In the genomic region with DNA sequence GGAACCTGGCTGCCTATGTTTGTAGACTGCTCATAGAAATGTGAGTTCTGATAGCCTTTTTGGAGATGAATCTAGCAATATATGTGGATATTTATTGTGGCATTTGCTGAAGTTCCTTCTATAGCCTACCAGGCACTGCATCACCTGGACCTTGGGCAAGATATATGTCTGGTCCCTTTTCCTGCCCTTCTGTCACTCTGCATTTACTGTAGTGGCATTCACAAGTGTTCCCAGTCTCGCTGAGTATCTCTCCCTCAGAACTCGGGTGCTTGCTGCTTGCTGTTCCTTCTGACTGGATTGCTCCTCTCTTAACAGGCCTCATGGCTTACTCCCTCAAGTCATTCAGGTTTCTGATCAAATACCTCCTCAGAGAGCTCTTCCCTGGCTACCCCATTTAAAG, we compare ENCODE assay signal across 21 cellular contexts.
DNase-seq lines count a peak whose midpoint lies in the region; ATAC-seq, FAIRE-seq and TF ChIP-seq lines count a peak whose summit lies in the region.
"Had no signal": no experiment of that assay in that cellular context is flagged by ENCODE, and none has a peak within 500 bp of the region (broad histone marks: within the 10 kb centered on the region; RNA-seq: fewer than 3 reads in every experiment).

No MANE protein-coding gene starts in this region.

- H2AFZ ChIP-seq in OCI-LY1 (ENCODE audit: low read length) (0 out of 2 replicates have a peak overlapping the region, but pooled peaks have one; percentile 50), neuronal stem cell (ENCODE audit: low read length) (peak overlapping the region; percentile 15)
- H2AFZ ChIP-seq: parathyroid adenoma had no signal

- FAIRE-seq in HTR-8/SVneo (lab: Jason Lieb, UNC) = no peak
- FAIRE-seq: TTC549 had no signal

- H3K4me3 Mint-ChIP-seq in T-helper 1 cell treated with Interleukin-12 subunit alpha and Interleukin-12 subunit beta and Interleukin-4 antibody, amounts not matched to agents 30 μg/mL and 1 μg/mL, for 36 hours = peak overlapping the region; percentile 70
- peak overlapping the region; percentile 84 for H3K4me3 Mint-ChIP-seq in activated naive CD8-positive, alpha-beta T cell treated with anti-CD3 and anti-CD28 coated beads, Interleukin-2, amount 10 ng/mL, durations not matched to agents 7 days and 5 days

- H3K36me3 Mint-ChIP-seq in T-helper 1 cell treated with Interleukin-12 subunit alpha and Interleukin-12 subunit beta and Interleukin-4 antibody, amounts not matched to agents 30 μg/mL and 1 μg/mL, for 36 hours (ENCODE audit: low read depth) = peaks cover 23% of the 10 kb centered on the region
- peaks cover 26% of the 10 kb centered on the region for H3K36me3 Mint-ChIP-seq in activated naive CD8-positive, alpha-beta T cell treated with anti-CD3 and anti-CD28 coated beads, Interleukin-2, amount 10 ng/mL, durations not matched to agents 7 days and 5 days

- no peak overlapping the region for H3K14ac ChIP-seq in neuronal stem cell (ENCODE audit: low read length)

- H3K9ac ChIP-seq in OCI-LY1 (ENCODE audit: low read length) (no peak overlapping the region), neuronal stem cell (ENCODE audit: low read depth, low read length, poor library complexity) (no peak overlapping the region)
- H3K9ac ChIP-seq: BLaER1 treated with 17β-estradiol and CSF1 and Interleukin-3, amounts not matched to agents 10 nM and 100 nM; parathyroid adenoma had no signal

- H3K9me3 ChIP-seq in OCI-LY1 (ENCODE audit: low read length) = no peaks in the 10 kb centered on the region
- no peaks in the 10 kb centered on the region for H3K9me3 ChIP-seq in neuronal stem cell (replicated peaks in 1 of 2; ENCODE audit: control insufficient read depth in 2 of 2, insufficient read depth in 1 of 2, low read depth in 1 of 2, low read length in 2 of 2)
- H3K9me3 ChIP-seq in left lung = no peaks in the 10 kb centered on the region
- H3K9me3 ChIP-seq: adrenal gland; BLaER1 treated with 17β-estradiol and CSF1 and Interleukin-3, amounts not matched to agents 10 nM and 100 nM; mucosa of descending colon; tibial nerve had no signal

- no peaks in the 10 kb centered on the region for H3K36me3 ChIP-seq in OCI-LY1 (ENCODE audit: insufficient read depth, low read length)
- no peaks in the 10 kb centered on the region for H3K36me3 ChIP-seq in neuronal stem cell (replicated peaks in 1 of 2; ENCODE audit: control insufficient read depth in 2 of 2, insufficient read depth in 2 of 2, low read length in 2 of 2)
- no peaks in the 10 kb centered on the region for H3K36me3 ChIP-seq in left lung
- H3K36me3 ChIP-seq: adrenal gland; BLaER1 treated with 17β-estradiol and CSF1 and Interleukin-3, amounts not matched to agents 10 nM and 100 nM; tibial nerve had no signal

- WGBS in neuronal stem cell (ENCODE audit: extremely low coverage in 2 of 2, insufficient read length in 2 of 2, insufficient replicate concordance in 1 of 2), 2 donors = no CpG with 5 or more reads among the region's 2 CpGs

- H3F3A ChIP-seq in OCI-LY1 (ENCODE audit: insufficient read depth, low read length) = no peaks in the 10 kb centered on the region

- POLR2A ChIA-PET in activated naive CD8-positive, alpha-beta T cell treated with anti-CD3 and anti-CD28 coated beads, Interleukin-2, amount 10 ng/mL, durations not matched to agents 7 days and 5 days (lab: Charles Lee) = interaction anchor here (1.2 to 5.0 kb wide), 8 partner anchors 15 to 333 kb away, joined by 3 to 64 read pairs (median 8); a partner anchor contains a TSS

- H3K4me2 ChIP-seq in OCI-LY1 (ENCODE audit: low read length) (no peak overlapping the region), neuronal stem cell (ENCODE audit: insufficient read depth, low read length, poor library complexity, severe bottlenecking) (no peak overlapping the region)
- H3K4me2 ChIP-seq: BLaER1 treated with 17β-estradiol and CSF1 and Interleukin-3, amounts not matched to agents 10 nM and 100 nM had no signal

- TF ChIP-seq CTCF in OCI-LY1 (IDR thresholded peaks at IDR 0.05; ENCODE audit: low read length) (no peak), left lung (IDR thresholded peaks at IDR 0.05) (no peak)

- H3K79me2 ChIP-seq in OCI-LY1 (ENCODE audit: insufficient read depth, low read length) = no peaks in the 10 kb centered on the region
- H3K79me2 ChIP-seq: parathyroid adenoma had no signal

- no peaks in the 10 kb centered on the region for H3K27me3 ChIP-seq in OCI-LY1 (ENCODE audit: insufficient read depth, low read length)
- H3K27me3 ChIP-seq in neuronal stem cell (ENCODE audit: control insufficient read depth in 3 of 3, insufficient read depth in 3 of 3, low read depth in 1 of 3, low read length in 3 of 3) = no peaks in the 10 kb centered on the region
- H3K27me3 ChIP-seq in left lung = no peaks in the 10 kb centered on the region
- H3K27me3 ChIP-seq: adrenal gland; BLaER1 treated with 17β-estradiol and CSF1 and Interleukin-3, amounts not matched to agents 10 nM and 100 nM; tibial nerve had no signal

- no peaks in the 10 kb centered on the region for H3K9me2 ChIP-seq in OCI-LY1 (ENCODE audit: low read depth, low read length)

- no peaks in the 10 kb centered on the region for H4K20me1 ChIP-seq in OCI-LY1 (ENCODE audit: insufficient read depth, low read length)
- H4K20me1 ChIP-seq: BLaER1 treated with 17β-estradiol and CSF1 and Interleukin-3, amounts not matched to agents 10 nM and 100 nM had no signal

- H4K8ac ChIP-seq in neuronal stem cell (ENCODE audit: low read depth, low read length) = no peak overlapping the region

- no peak overlapping the region for H4K91ac ChIP-seq in neuronal stem cell (ENCODE audit: low read depth, low read length, poor library complexity)

- peak overlapping the region; percentile 93 for H3K27ac Mint-ChIP-seq in T-helper 1 cell treated with Interleukin-12 subunit alpha and Interleukin-12 subunit beta and Interleukin-4 antibody, amounts not matched to agents 30 μg/mL and 1 μg/mL, for 36 hours
- H3K27ac Mint-ChIP-seq in activated naive CD8-positive, alpha-beta T cell treated with anti-CD3 and anti-CD28 coated beads, Interleukin-2, amount 10 ng/mL, durations not matched to agents 7 days and 5 days = peak overlapping the region; percentile 90

- H3K4me1 ChIP-seq in OCI-LY1 (ENCODE audit: insufficient read depth, low read length, severe bottlenecking) (peaks cover 19% of the 10 kb centered on the region), neuronal stem cell (ENCODE audit: control insufficient read depth in 2 of 2, insufficient read depth in 1 of 2, low read depth in 1 of 2, low read length in 2 of 2) (peaks cover 0 to 10% of the 10 kb centered on the region in 2 donors), left lung (no peaks in the 10 kb centered on the region)
- H3K4me1 ChIP-seq: adrenal gland, parathyroid adenoma, tibial nerve had no signal

- in situ Hi-C loops in ACHN (cut with HindIII; ENCODE audit: low pct_ligation_motif_present, low pct_unique_long_range_greater_than_20kb, low sequenced_read_pairs) = no loop called here

- no peaks in the 10 kb centered on the region for H3K79me1 ChIP-seq in neuronal stem cell (ENCODE audit: low read depth, low read length)

- intact Hi-C loops in left lung (cut with DNase I) = no loop called here

- no peak overlapping the region for H2BK120ac ChIP-seq in neuronal stem cell (ENCODE audit: low read depth, low read length)

- H2BK15ac ChIP-seq in neuronal stem cell (ENCODE audit: low read length) = no peak overlapping the region

- H2BK5ac ChIP-seq in neuronal stem cell (ENCODE audit: low read length) = no peak overlapping the region

- ATAC-seq in activated naive CD8-positive, alpha-beta T cell treated with anti-CD3 and anti-CD28 coated beads, Interleukin-2, amount 10 ng/mL, durations not matched to agents 7 days and 5 days (ENCODE audit: low read depth) = no peak
- no peak for ATAC-seq in left lung
- ATAC-seq: left cardiac atrium, mucosa of descending colon had no signal

- no peak overlapping the region for H2BK12ac ChIP-seq in neuronal stem cell (ENCODE audit: low read length)

- H3K4me3 ChIP-seq in OCI-LY1 (ENCODE audit: low read depth, low read length, poor library complexity, severe bottlenecking) = no peak overlapping the region
- H3K4me3 ChIP-seq in neuronal stem cell (ENCODE audit: low read length in 2 of 2) = no peak overlapping the region
- no peak overlapping the region for H3K4me3 ChIP-seq in left lung
- H3K4me3 ChIP-seq: adrenal gland; BLaER1 treated with 17β-estradiol and CSF1 and Interleukin-3, amounts not matched to agents 10 nM and 100 nM; mucosa of descending colon; tibial nerve had no signal

- H3K4ac ChIP-seq in neuronal stem cell (ENCODE audit: low read length) = no peak overlapping the region

- H3K27me3 Mint-ChIP-seq in T-helper 1 cell treated with Interleukin-12 subunit alpha and Interleukin-12 subunit beta and Interleukin-4 antibody, amounts not matched to agents 30 μg/mL and 1 μg/mL, for 36 hours (ENCODE audit: low read depth) = no peaks in the 10 kb centered on the region
- no peaks in the 10 kb centered on the region for H3K27me3 Mint-ChIP-seq in activated naive CD8-positive, alpha-beta T cell treated with anti-CD3 and anti-CD28 coated beads, Interleukin-2, amount 10 ng/mL, durations not matched to agents 7 days and 5 days

- H3K4me1 Mint-ChIP-seq in T-helper 1 cell treated with Interleukin-12 subunit alpha and Interleukin-12 subunit beta and Interleukin-4 antibody, amounts not matched to agents 30 μg/mL and 1 μg/mL, for 36 hours (ENCODE audit: low read depth) = peaks cover 62% of the 10 kb centered on the region
- H3K4me1 Mint-ChIP-seq in activated naive CD8-positive, alpha-beta T cell treated with anti-CD3 and anti-CD28 coated beads, Interleukin-2, amount 10 ng/mL, durations not matched to agents 7 days and 5 days = peaks cover 54% of the 10 kb centered on the region

- no peak for DNase-seq in T-helper 1 cell
- no peak for DNase-seq in activated naive CD8-positive, alpha-beta T cell treated with anti-CD3 and anti-CD28 coated beads, Interleukin-2, amount 10 ng/mL, durations not matched to agents 7 days and 5 days
- no peak for DNase-seq in neuronal stem cell (ENCODE audit: low spot score)
- no peak for DNase-seq in HTR-8/SVneo (ENCODE audit: insufficient read length, low spot score)
- no peak for DNase-seq in left lung
- DNase-seq in ACHN = no peak
- DNase-seq: adrenal gland; DMS79 treated with DMSO at 0.1 percent for 48 hours; KBM-7; left cardiac atrium; mucosa of descending colon; NCI-H1105; NCI-H526; stimulated activated CD4-positive, alpha-beta T cell treated with anti-CD3 and anti-CD28 coated beads, Interleukin-4, amount 100 ng/mL, for 24 hours had no signal

- H3K27ac ChIP-seq in OCI-LY1 (ENCODE audit: low read depth, low read length, poor library complexity, severe bottlenecking) (peak overlapping the region; percentile 34), neuronal stem cell (replicated peaks; ENCODE audit: low read length) (no peak overlapping the region), left lung (no peak overlapping the region)
- H3K27ac ChIP-seq: 22Rv1; adrenal gland; BLaER1 treated with 17β-estradiol and CSF1 and Interleukin-3, amounts not matched to agents 10 nM and 100 nM; parathyroid adenoma had no signal

- no peak overlapping the region for H3K18ac ChIP-seq in neuronal stem cell (ENCODE audit: low read length)

- H3K9me3 Mint-ChIP-seq in T-helper 1 cell treated with Interleukin-12 subunit alpha and Interleukin-12 subunit beta and Interleukin-4 antibody, amounts not matched to agents 30 μg/mL and 1 μg/mL, for 36 hours = peaks cover 14% of the 10 kb centered on the region
- H3K9me3 Mint-ChIP-seq in activated naive CD8-positive, alpha-beta T cell treated with anti-CD3 and anti-CD28 coated beads, Interleukin-2, amount 10 ng/mL, durations not matched to agents 7 days and 5 days = peaks cover 5% of the 10 kb centered on the region

- no peak overlapping the region for H3K23ac ChIP-seq in neuronal stem cell (ENCODE audit: low read depth, low read length, poor library complexity)

- H2AK5ac ChIP-seq in neuronal stem cell (ENCODE audit: low read depth, low read length) = no peak overlapping the region
